ENCODE assay signal across 14 cellular contexts in the genomic region with DNA sequence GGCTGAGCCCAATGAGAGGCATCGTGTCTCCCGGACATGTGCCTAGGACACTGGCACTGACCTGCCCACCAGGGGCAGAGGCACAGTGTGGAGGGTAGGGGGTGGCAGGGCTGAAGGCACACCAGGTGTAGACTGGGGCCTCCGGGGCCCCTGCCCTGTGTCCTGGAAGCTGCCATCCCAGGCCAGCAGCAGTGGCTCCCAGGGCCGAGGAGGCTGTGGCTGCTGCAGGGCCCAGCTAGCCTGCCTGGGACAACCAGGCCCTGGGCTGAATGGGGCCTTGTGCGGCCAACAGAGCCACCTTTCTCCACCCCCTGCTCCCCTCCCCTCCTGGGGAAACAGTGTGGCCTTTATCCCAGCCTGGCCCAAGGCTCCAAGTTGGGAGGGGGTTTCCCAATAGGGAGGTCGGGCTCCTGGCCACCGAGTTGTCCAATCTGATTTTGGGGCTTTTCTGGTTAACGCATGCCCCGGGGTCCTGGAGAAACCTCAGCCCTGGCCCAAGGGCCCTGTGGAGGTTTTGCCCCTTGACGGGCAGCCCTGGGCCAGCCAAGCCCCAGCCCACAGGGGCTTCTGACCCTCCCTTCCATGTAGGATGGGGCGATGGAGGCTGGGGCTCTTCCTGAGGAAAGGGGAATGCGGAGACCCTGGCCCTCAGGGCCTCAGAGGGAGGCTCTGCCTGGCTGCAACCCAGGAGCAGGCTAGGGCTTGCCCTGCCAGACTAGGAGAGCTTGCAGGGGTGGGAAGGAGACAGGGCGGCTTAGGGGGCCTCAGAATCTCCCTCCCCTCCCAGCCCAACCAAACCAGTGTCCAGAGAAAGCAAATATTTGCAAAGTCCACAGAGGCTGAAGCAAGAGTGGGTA. TPM values are rescaled to one million over a fixed set of nuclear protein-coding genes. Genes with fewer than 3 reads are reported as not detected.
DNase-seq lines count a peak whose midpoint lies in the region; ATAC-seq, FAIRE-seq and TF ChIP-seq lines count a peak whose summit lies in the region.
"Had no signal": no experiment of that assay in that cellular context is flagged by ENCODE, and none has a peak within 500 bp of the region (broad histone marks: within the 10 kb centered on the region; RNA-seq: fewer than 3 reads in every experiment).

No MANE protein-coding gene starts in this region.

- ATAC-seq in GM21619 (IDR thresholded peaks at IDR 0.05; ENCODE audit: unreplicated experiment) (no peak), GM21423 (IDR thresholded peaks at IDR 0.05; ENCODE audit: unreplicated experiment) (no peak), GM19397 (IDR thresholded peaks at IDR 0.05; ENCODE audit: unreplicated experiment) (no peak)
- ATAC-seq: HCT116 had no signal

- peaks cover 2 to 9% of the 10 kb centered on the region in 2 donors for H3K36me3 ChIP-seq in kidney (ENCODE audit: control insufficient read depth in 1 of 2, insufficient read depth in 2 of 2, low read length in 2 of 2)
- H3K36me3 ChIP-seq: neutrophil had no signal

- peak overlapping the region; percentile 83 for H3K27ac ChIP-seq in caudate nucleus (ENCODE audit: low read depth, low read length)
- peak overlapping the region in 1 of 2 donors; percentile 47 for H3K27ac ChIP-seq in kidney (ENCODE audit: low read depth in 2 of 2, low read length in 2 of 2)
- H3K27ac ChIP-seq: neutrophil had no signal

- DNase-seq in ELF-1 (ENCODE audit: low read depth, low spot score) (peak; percentile 61), caudate nucleus (lab: John Stamatoyannopoulos, UW) (peak in 59 of 61 donors; percentile 39 to 93 (median 79)), kidney (peak; percentile 79), skeletal muscle cell (ENCODE audit: low read depth) (no peak), AG08396 (ENCODE audit: low spot score) (no peak)
- DNase-seq: activated naive CD4-positive, alpha-beta T cell; T1000 had no signal

- peaks cover 3 to 37% of the 10 kb centered on the region in 2 donors for H3K4me1 ChIP-seq in kidney (ENCODE audit: control insufficient read depth in 1 of 2, insufficient read depth in 1 of 2, low read depth in 1 of 2, low read length in 2 of 2)

- no peaks in the 10 kb centered on the region for H3K9me3 ChIP-seq in kidney (ENCODE audit: control insufficient read depth in 1 of 2, low read length in 2 of 2)
- H3K9me3 ChIP-seq: neutrophil had no signal

- H3K9ac ChIP-seq in kidney (ENCODE audit: low read length in 2 of 2) = peak overlapping the region; percentile 7 to 32

- TF ChIP-seq CTCF in kidney (IDR thresholded peaks at IDR 0.05; ENCODE audit: borderline replicate concordance, extremely low read depth, insufficient read depth) = no peak

- no peak for FAIRE-seq in kidney (lab: Jason Lieb, UNC)
- FAIRE-seq: GM18507, HTR-8/SVneo had no signal

- H3K4me3 ChIP-seq in kidney (ENCODE audit: low read length in 2 of 2) (no peak overlapping the region), skeletal muscle cell (ENCODE audit: low read depth, low read length) (peak overlapping the region; percentile 13)

- intact Hi-C loops in kidney (cut with DNase I) = no loop called here

RNA-seq across cellular contexts. Expression of gene MTSS2, which starts 4.2 kb away (rescaled TPM):
- total RNA-seq in kidney = 33.0 TPM
- polyA plus RNA-seq in kidney (ENCODE audit: insufficient read depth, low read depth, low replicate concordance) = 19.2 TPM

RNA-seq across cellular contexts. Expression of gene IL34, which starts 35.3 kb away (rescaled TPM):
- 7.4 TPM for total RNA-seq in kidney
- 5.9 TPM for polyA plus RNA-seq in kidney (ENCODE audit: insufficient read depth, low read depth, low replicate concordance)

Comparison
In these comparisons a context has a peak if more than half of its experiments do, and no peak if none do; other contexts are left out.
1. DNase-seq: peak in ELF-1 (single experiment), caudate nucleus (59 of 61) and kidney (single experiment); none in skeletal muscle cell (single experiment) and AG08396 (single experiment).